Comparison of ENCODE assay signal across 1 cellular context in the genomic region with DNA sequence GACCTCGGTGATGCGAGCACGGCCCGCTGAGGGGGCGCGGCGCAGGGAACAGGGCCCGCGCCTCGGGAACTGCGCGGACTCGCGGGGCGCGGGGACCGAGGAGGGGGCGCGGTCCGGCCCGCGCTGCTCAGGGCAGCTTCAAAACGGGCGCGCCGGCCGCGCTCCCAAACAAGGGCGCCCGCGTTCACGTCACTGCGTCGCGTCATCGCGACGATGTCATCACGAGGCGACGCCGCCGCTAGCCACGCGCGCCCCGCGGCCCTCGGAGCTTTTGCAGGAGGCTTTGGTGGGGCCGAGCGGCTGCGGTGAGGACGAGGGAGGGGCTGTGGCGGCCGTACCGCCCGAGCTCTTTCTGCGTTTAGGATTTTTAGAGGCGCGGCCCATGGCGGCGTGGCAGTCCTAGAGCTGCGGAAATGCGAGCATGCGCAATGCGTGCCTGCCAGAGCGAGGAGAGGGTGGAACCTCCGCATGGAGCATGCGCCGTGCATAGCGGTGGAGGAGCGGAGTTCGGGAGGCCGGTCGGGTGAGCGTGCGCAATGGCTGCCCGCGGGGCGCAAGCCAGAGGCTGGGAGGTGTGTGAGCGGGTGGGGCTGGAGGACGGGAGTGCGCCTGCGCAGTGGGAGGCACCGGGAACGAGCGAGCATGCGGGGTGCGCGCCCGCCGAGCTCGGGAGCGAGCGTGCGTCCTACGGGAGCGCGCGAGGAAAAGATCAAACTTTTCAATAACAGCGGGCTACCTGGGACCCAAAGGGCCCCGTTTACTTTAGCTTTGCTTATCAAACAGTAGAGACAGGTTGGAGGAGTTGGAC.
TF ChIP-seq lines count a peak whose summit lies in the region.

PPP2R3B (minus strand) TSS at position 140 of the 808 bp plus-strand sequence. CDS start 216 bp downstream, outside the sequence.

TF ChIP-seq in HEK293, 187 proteins besides CTCF, POLR2A, EP300 and RAD21 (continued from another document and continues in another):
- TF ChIP-seq, protein P1, sequence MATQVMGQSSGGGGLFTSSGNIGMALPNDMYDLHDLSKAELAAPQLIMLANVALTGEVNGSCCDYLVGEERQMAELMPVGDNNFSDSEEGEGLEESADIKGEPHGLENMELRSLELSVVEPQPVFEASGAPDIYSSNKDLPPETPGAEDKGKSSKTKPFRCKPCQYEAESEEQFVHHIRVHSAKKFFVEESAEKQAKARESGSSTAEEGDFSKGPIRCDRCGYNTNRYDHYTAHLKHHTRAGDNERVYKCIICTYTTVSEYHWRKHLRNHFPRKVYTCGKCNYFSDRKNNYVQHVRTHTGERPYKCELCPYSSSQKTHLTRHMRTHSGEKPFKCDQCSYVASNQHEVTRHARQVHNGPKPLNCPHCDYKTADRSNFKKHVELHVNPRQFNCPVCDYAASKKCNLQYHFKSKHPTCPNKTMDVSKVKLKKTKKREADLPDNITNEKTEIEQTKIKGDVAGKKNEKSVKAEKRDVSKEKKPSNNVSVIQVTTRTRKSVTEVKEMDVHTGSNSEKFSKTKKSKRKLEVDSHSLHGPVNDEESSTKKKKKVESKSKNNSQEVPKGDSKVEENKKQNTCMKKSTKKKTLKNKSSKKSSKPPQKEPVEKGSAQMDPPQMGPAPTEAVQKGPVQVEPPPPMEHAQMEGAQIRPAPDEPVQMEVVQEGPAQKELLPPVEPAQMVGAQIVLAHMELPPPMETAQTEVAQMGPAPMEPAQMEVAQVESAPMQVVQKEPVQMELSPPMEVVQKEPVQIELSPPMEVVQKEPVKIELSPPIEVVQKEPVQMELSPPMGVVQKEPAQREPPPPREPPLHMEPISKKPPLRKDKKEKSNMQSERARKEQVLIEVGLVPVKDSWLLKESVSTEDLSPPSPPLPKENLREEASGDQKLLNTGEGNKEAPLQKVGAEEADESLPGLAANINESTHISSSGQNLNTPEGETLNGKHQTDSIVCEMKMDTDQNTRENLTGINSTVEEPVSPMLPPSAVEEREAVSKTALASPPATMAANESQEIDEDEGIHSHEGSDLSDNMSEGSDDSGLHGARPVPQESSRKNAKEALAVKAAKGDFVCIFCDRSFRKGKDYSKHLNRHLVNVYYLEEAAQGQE (tag by site-specific recombination; IDR thresholded peaks at IDR 0.05), result no peak
- TF ChIP-seq ZNF654 (tag by site-specific recombination; IDR thresholded peaks at IDR 0.05; ENCODE audit: low read depth), result no peak
- TF ChIP-seq ZNF639 (tag by site-specific recombination; IDR thresholded peaks at IDR 0.05), result peak; percentile 60; the same call in 1 of the 2 replicates
- TF ChIP-seq ZNF202 (tag by site-specific recombination; IDR thresholded peaks at IDR 0.05; ENCODE audit: borderline replicate concordance), result no peak
- TF ChIP-seq ZNF776 (tag by site-specific recombination; IDR thresholded peaks at IDR 0.05; ENCODE audit: borderline replicate concordance), result no peak
- TF ChIP-seq, protein P2, sequence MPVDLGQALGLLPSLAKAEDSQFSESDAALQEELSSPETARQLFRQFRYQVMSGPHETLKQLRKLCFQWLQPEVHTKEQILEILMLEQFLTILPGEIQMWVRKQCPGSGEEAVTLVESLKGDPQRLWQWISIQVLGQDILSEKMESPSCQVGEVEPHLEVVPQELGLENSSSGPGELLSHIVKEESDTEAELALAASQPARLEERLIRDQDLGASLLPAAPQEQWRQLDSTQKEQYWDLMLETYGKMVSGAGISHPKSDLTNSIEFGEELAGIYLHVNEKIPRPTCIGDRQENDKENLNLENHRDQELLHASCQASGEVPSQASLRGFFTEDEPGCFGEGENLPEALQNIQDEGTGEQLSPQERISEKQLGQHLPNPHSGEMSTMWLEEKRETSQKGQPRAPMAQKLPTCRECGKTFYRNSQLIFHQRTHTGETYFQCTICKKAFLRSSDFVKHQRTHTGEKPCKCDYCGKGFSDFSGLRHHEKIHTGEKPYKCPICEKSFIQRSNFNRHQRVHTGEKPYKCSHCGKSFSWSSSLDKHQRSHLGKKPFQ (tag by site-specific recombination; IDR thresholded peaks at IDR 0.05), result no peak
- no peak for TF ChIP-seq ZNF133 (tag by site-specific recombination; IDR thresholded peaks at IDR 0.05)
- no peak for TF ChIP-seq ZFP3 (tag by site-specific recombination; IDR thresholded peaks at IDR 0.05; ENCODE audit: low read depth)
- TF ChIP-seq IKZF3 (tag by site-specific recombination; IDR thresholded peaks at IDR 0.05), result no peak
- TF ChIP-seq, protein P3, sequence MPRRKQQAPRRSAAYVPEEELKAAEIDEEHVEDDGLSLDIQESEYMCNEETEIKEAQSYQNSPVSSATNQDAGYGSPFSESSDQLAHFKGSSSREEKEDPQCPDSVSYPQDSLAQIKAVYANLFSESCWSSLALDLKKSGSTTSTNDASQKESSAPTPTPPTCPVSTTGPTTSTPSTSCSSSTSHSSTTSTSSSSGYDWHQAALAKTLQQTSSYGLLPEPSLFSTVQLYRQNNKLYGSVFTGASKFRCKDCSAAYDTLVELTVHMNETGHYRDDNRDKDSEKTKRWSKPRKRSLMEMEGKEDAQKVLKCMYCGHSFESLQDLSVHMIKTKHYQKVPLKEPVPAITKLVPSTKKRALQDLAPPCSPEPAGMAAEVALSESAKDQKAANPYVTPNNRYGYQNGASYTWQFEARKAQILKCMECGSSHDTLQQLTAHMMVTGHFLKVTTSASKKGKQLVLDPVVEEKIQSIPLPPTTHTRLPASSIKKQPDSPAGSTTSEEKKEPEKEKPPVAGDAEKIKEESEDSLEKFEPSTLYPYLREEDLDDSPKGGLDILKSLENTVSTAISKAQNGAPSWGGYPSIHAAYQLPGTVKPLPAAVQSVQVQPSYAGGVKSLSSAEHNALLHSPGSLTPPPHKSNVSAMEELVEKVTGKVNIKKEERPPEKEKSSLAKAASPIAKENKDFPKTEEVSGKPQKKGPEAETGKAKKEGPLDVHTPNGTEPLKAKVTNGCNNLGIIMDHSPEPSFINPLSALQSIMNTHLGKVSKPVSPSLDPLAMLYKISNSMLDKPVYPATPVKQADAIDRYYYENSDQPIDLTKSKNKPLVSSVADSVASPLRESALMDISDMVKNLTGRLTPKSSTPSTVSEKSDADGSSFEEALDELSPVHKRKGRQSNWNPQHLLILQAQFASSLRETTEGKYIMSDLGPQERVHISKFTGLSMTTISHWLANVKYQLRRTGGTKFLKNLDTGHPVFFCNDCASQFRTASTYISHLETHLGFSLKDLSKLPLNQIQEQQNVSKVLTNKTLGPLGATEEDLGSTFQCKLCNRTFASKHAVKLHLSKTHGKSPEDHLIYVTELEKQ (tag by site-specific recombination; IDR thresholded peaks at IDR 0.05; ENCODE audit: borderline replicate concordance), result no peak
- TF ChIP-seq ZNF629 (tag by site-specific recombination; IDR thresholded peaks at IDR 0.05), result peak; percentile 99
- TF ChIP-seq AEBP2 (tag by site-specific recombination; IDR thresholded peaks at IDR 0.05; ENCODE audit: borderline replicate concordance), result no peak
- no peak; the same call in 1 of the 2 replicates for TF ChIP-seq HOXC10 (CRISPR knock-in tag; IDR thresholded peaks at IDR 0.05)
- no peak for TF ChIP-seq GLI4 (tag by site-specific recombination; IDR thresholded peaks at IDR 0.05)
- no peak for TF ChIP-seq ZNF157 (tag by site-specific recombination; IDR thresholded peaks at IDR 0.05)
- TF ChIP-seq ZNF146 (tag by site-specific recombination; IDR thresholded peaks at IDR 0.05), result peak; percentile 24; the same call in 1 of the 2 replicates
- TF ChIP-seq ZIC2 (tag by site-specific recombination; IDR thresholded peaks at IDR 0.05), result no peak
- no peak for TF ChIP-seq ZNF707 (tag by site-specific recombination; IDR thresholded peaks at IDR 0.05)
- TF ChIP-seq GLI2 (tag by site-specific recombination; IDR thresholded peaks at IDR 0.05; ENCODE audit: borderline replicate concordance, low read depth), result no peak
- TF ChIP-seq ZBTB8A (tag by site-specific recombination; IDR thresholded peaks at IDR 0.05), result peak; percentile 93
- no peak for TF ChIP-seq ZNF792 (tag by site-specific recombination; IDR thresholded peaks at IDR 0.05)
- TF ChIP-seq, protein P4, sequence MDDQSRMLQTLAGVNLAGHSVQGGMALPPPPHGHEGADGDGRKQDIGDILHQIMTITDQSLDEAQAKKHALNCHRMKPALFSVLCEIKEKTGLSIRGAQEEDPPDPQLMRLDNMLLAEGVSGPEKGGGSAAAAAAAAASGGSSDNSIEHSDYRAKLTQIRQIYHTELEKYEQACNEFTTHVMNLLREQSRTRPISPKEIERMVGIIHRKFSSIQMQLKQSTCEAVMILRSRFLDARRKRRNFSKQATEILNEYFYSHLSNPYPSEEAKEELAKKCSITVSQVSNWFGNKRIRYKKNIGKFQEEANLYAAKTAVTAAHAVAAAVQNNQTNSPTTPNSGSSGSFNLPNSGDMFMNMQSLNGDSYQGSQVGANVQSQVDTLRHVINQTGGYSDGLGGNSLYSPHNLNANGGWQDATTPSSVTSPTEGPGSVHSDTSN (CRISPR knock-in tag; IDR thresholded peaks at IDR 0.05), result no peak
- TF ChIP-seq ZNF175 (tag by site-specific recombination; IDR thresholded peaks at IDR 0.05), result no peak
- no peak for TF ChIP-seq ZNF660 (tag by site-specific recombination; IDR thresholded peaks at IDR 0.05)
- TF ChIP-seq, protein P5, sequence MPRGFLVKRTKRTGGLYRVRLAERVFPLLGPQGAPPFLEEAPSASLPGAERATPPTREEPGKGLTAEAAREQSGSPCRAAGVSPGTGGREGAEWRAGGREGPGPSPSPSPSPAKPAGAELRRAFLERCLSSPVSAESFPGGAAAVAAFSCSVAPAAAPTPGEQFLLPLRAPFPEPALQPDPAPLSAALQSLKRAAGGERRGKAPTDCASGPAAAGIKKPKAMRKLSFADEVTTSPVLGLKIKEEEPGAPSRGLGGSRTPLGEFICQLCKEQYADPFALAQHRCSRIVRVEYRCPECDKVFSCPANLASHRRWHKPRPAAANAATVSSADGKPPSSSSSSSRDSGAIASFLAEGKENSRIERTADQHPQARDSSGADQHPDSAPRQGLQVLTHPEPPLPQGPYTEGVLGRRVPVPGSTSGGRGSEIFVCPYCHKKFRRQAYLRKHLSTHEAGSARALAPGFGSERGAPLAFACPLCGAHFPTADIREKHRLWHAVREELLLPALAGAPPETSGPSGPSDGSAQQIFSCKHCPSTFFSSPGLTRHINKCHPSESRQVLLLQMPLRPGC (tag by site-specific recombination; IDR thresholded peaks at IDR 0.05), result peak; percentile 66; the same call in 1 of the 2 replicates
- no peak for TF ChIP-seq ZNF391 (tag by site-specific recombination; IDR thresholded peaks at IDR 0.05; ENCODE audit: borderline replicate concordance, low read depth)
- TF ChIP-seq ZNF621 (tag by site-specific recombination; IDR thresholded peaks at IDR 0.05), result no peak
- no peak for TF ChIP-seq ZNF366 (tag by site-specific recombination; conservative IDR thresholded peaks at IDR 0.05)
- peak; percentile 82; the same call in 1 of the 2 replicates for TF ChIP-seq KLF17 (tag by site-specific recombination; IDR thresholded peaks at IDR 0.05)
- TF ChIP-seq ZNF280D (tag by site-specific recombination; IDR thresholded peaks at IDR 0.05), result no peak
